In genomic region chr10:133139561-133140065, GRCh38 we compare ENCODE assay signal across 18 cellular contexts. TPM values are rescaled to one million over a fixed set of nuclear protein-coding genes. Genes with fewer than 3 reads are reported as not detected.
A peak's percentile ranks its signal among the peaks of the same experiment; 100 is the strongest.
DNase-seq lines count a peak whose midpoint lies in the region; ATAC-seq and TF ChIP-seq lines count a peak whose summit lies in the region.
"Had no signal": no experiment of that assay in that cellular context is flagged by ENCODE, and none has a peak within 500 bp of the region (broad histone marks: within the 10 kb centered on the region; RNA-seq: fewer than 3 reads in every experiment).

No MANE protein-coding gene starts in this region.

- H3K36me3 ChIP-seq in HCT116 (ENCODE audit: control insufficient read depth in 1 of 2, insufficient read depth in 2 of 2, low read length in 2 of 2) (no peaks in the 10 kb centered on the region), osteoblast (ENCODE audit: insufficient read depth, low read length) (no peaks in the 10 kb centered on the region)

- no peak overlapping the region for H3K9ac ChIP-seq in HCT116 (ENCODE audit: low read length)

- peaks cover 3 to 12% of the 10 kb centered on the region in 2 experiments; a peak in 3 of 4 replicates for H3K4me1 ChIP-seq in HCT116 (ENCODE audit: control insufficient read depth in 1 of 2, insufficient read depth in 2 of 2, low read length in 2 of 2)
- H3K4me1 ChIP-seq in osteoblast (ENCODE audit: insufficient read depth, low read length): no peaks in the 10 kb centered on the region

- H3K4me3 Mint-ChIP-seq in activated T-cell treated with anti-CD3 and anti-CD28 coated beads, Interleukin-2, amount 50 U/mL, for 24 hours: no peak overlapping the region
- H3K4me3 Mint-ChIP-seq in activated T-cell treated with anti-CD3 and anti-CD28 coated beads, Interleukin-2, amount 50 U/mL, for 72 hours: no peak overlapping the region
- H3K4me3 Mint-ChIP-seq: immature natural killer cell, neural crest cell had no signal

- no peaks in the 10 kb centered on the region for H3K9me3 ChIP-seq in HCT116 (ENCODE audit: control insufficient read depth in 1 of 2, insufficient read depth in 1 of 2, low read depth in 1 of 2, low read length in 2 of 2)
- no peaks in the 10 kb centered on the region for H3K9me3 ChIP-seq in osteoblast (ENCODE audit: low read depth, low read length)

- no peaks in the 10 kb centered on the region for H3K9me2 ChIP-seq in HCT116 (ENCODE audit: insufficient read depth)

- no peak overlapping the region for H3K27ac ChIP-seq in HCT116 (ENCODE audit: low read depth, low read length)
- H3K27ac ChIP-seq in osteoblast (ENCODE audit: low read depth, low read length): no peak overlapping the region

- H2AFZ ChIP-seq in HCT116 (ENCODE audit: low read depth, low read length, poor library complexity, severe bottlenecking) (no peak overlapping the region), osteoblast (ENCODE audit: low read length) (no peak overlapping the region)

- intact Hi-C loops in HCT116 (cut with micrococcal nuclease): no loop called here

- H3K79me2 ChIP-seq in HCT116 (ENCODE audit: insufficient read depth, low read length) (no peaks in the 10 kb centered on the region), osteoblast (ENCODE audit: insufficient read depth, low read length) (no peaks in the 10 kb centered on the region)

- no peak overlapping the region for H3K4me3 ChIP-seq in HCT116 (replicated peaks in 1 of 2; ENCODE audit: low read depth in 1 of 2, low read length in 2 of 2)
- no peak overlapping the region for H3K4me3 ChIP-seq in osteoblast (ENCODE audit: insufficient read depth, low read length)

- TF ChIP-seq POLR2A in HCT116 (IDR thresholded peaks at IDR 0.05; ENCODE audit: borderline replicate concordance, extremely low read depth, insufficient read depth, insufficient read length): no peak

- H4K20me1 ChIP-seq in HCT116 (ENCODE audit: insufficient read depth) (no peaks in the 10 kb centered on the region), osteoblast (ENCODE audit: insufficient read depth, low read length) (no peaks in the 10 kb centered on the region)

- TF ChIP-seq RAD21 in HCT116 (IDR thresholded peaks at IDR 0.05; ENCODE audit: low read depth): no peak

- RAD21 ChIA-PET in HCT116 (lab: Charles Lee; ENCODE audit: low non-redundant PET in 1 of 2, low total read pairs in 2 of 2, uncharacterized antibody in 2 of 2, unreplicated experiment in 2 of 2): interaction anchor here in 1 of 2 experiments (0.6 kb wide), 1 partner anchor 165 kb away, joined by 3 read pairs; no protein-coding TSS in a partner anchor

- no peaks in the 10 kb centered on the region for H3K9me3 Mint-ChIP-seq in activated T-cell treated with anti-CD3 and anti-CD28 coated beads, Interleukin-2, amount 50 U/mL, for 24 hours
- no peaks in the 10 kb centered on the region for H3K9me3 Mint-ChIP-seq in activated T-cell treated with anti-CD3 and anti-CD28 coated beads, Interleukin-2, amount 50 U/mL, for 72 hours
- H3K9me3 Mint-ChIP-seq: immature natural killer cell, neural crest cell had no signal

- BruUV-seq in HCT116 (replicated peaks; lab: Mats Ljungman, UMichigan): no TSS peak

- H3K4me1 Mint-ChIP-seq in activated T-cell treated with anti-CD3 and anti-CD28 coated beads, Interleukin-2, amount 50 U/mL, for 24 hours (ENCODE audit: low read depth): peaks cover 7% of the 10 kb centered on the region
- peaks cover 9% of the 10 kb centered on the region for H3K4me1 Mint-ChIP-seq in activated T-cell treated with anti-CD3 and anti-CD28 coated beads, Interleukin-2, amount 50 U/mL, for 72 hours (ENCODE audit: low read depth)

- peaks cover 11% of the 10 kb centered on the region for H3K27me3 Mint-ChIP-seq in activated T-cell treated with anti-CD3 and anti-CD28 coated beads, Interleukin-2, amount 50 U/mL, for 24 hours
- peaks cover 5% of the 10 kb centered on the region for H3K27me3 Mint-ChIP-seq in activated T-cell treated with anti-CD3 and anti-CD28 coated beads, Interleukin-2, amount 50 U/mL, for 72 hours (ENCODE audit: low read depth)

- DNase-seq in activated T-cell treated with anti-CD3 and anti-CD28 coated beads, Interleukin-2, amount 50 U/mL, for 24 hours: peak; percentile 19
- DNase-seq in activated T-cell treated with anti-CD3 and anti-CD28 coated beads, Interleukin-2, amount 50 U/mL, for 72 hours: no peak
- DNase-seq in HCT116 (ENCODE audit: low read depth, low spot score) (no peak), osteoblast (ENCODE audit: insufficient read length, low spot score, missing footprints) (peak; percentile 30), NCI-H1105 (lab: John Stamatoyannopoulos, UW) (no peak)
- DNase-seq in activated CD8-positive, alpha-beta memory T cell treated with anti-CD3 and anti-CD28 coated beads, Interleukin-2, amount 50 U/mL, for 4 hours: peak; percentile 14
- no peak for DNase-seq in activated T-cell treated with anti-CD3 and anti-CD28 coated beads, Interleukin-2, amount 50 U/mL, for 48 hours
- DNase-seq: activated naive CD4-positive, alpha-beta T cell treated with Interleukin-2 at 50 U/mL for 16 hours; dermis blood vessel endothelial cell; erythroblast; NCI-H187; NCI-H510A treated with DMSO at 0.1 percent for 48 hours; stimulated activated CD4-positive, alpha-beta T cell treated with anti-CD3 and anti-CD28 coated beads, Interleukin-4, amount 100 ng/mL, for 24 hours; stimulated activated CD8-positive, alpha-beta memory T cell treated with anti-CD3 and anti-CD28 coated beads, Interleukin-4, amount 100 ng/mL, for 48 hours had no signal

- H3K27ac Mint-ChIP-seq in activated T-cell treated with anti-CD3 and anti-CD28 coated beads, Interleukin-2, amount 50 U/mL, for 24 hours: no peak overlapping the region
- no peak overlapping the region for H3K27ac Mint-ChIP-seq in activated T-cell treated with anti-CD3 and anti-CD28 coated beads, Interleukin-2, amount 50 U/mL, for 72 hours
- H3K27ac Mint-ChIP-seq: immature natural killer cell had no signal

- no peaks in the 10 kb centered on the region for H3K27me3 ChIP-seq in HCT116 (ENCODE audit: insufficient read depth, low read length)
- H3K27me3 ChIP-seq in osteoblast (ENCODE audit: insufficient read depth, low read length): peaks cover 6% of the 10 kb centered on the region

- ATAC-seq in activated T-cell treated with anti-CD3 and anti-CD28 coated beads, Interleukin-2, amount 50 U/mL, for 72 hours (replicated peaks in 1 of 2): no peak
- ATAC-seq in HCT116 (peak; percentile 69), GM19035 (IDR thresholded peaks at IDR 0.05; ENCODE audit: unreplicated experiment) (no peak)

- CTCF ChIA-PET in HCT116 (lab: Charles Lee): no interaction called here

- TF ChIP-seq CTCF in HCT116 (IDR thresholded peaks at IDR 0.05 in 2 of 3, conservative IDR thresholded peaks at IDR 0.05 in 1 of 3; ENCODE audit: borderline replicate concordance in 1 of 3, insufficient read depth in 1 of 3, low read depth in 2 of 3, low read length in 2 of 3): no peak
- TF ChIP-seq CTCF in osteoblast (IDR thresholded peaks at IDR 0.05; ENCODE audit: extremely low read depth, low read depth, low read length): no peak

- H3K4me2 ChIP-seq in HCT116 (ENCODE audit: low read length) (peak overlapping the region; percentile 61), osteoblast (ENCODE audit: insufficient read depth, low read length) (no peak overlapping the region)

- no peaks in the 10 kb centered on the region for H3K36me3 Mint-ChIP-seq in activated T-cell treated with anti-CD3 and anti-CD28 coated beads, Interleukin-2, amount 50 U/mL, for 24 hours (ENCODE audit: low read depth)
- no peaks in the 10 kb centered on the region for H3K36me3 Mint-ChIP-seq in activated T-cell treated with anti-CD3 and anti-CD28 coated beads, Interleukin-2, amount 50 U/mL, for 72 hours (ENCODE audit: insufficient read depth in 2 of 2)
- H3K36me3 Mint-ChIP-seq: immature natural killer cell had no signal

- POLR2A ChIA-PET in HCT116 (lab: Charles Lee): no interaction called here

TF ChIP-seq in HCT116, 20 proteins besides CTCF, POLR2A, EP300 and RAD21:
- TF ChIP-seq YY1 (IDR thresholded peaks at IDR 0.05; ENCODE audit: extremely low read depth, insufficient replicate concordance, low read depth, low read length) (no peak), ELF1 (IDR thresholded peaks at IDR 0.05; ENCODE audit: borderline replicate concordance, low read depth) (no peak)
TF ChIP-seq in HCT116: peak in this region for 0.

RNA-seq across cellular contexts. Expression of gene KNDC1, which starts 20.4 kb away (rescaled TPM):
- total RNA-seq in activated T-cell treated with anti-CD3 and anti-CD28 coated beads, Interleukin-2, amount 50 U/mL, for 72 hours: 1 to 10 TPM in 1 of 2 donors, under 1 TPM in 1; 0.28 to 1.2 TPM
- 3.6 TPM for total RNA-seq in HCT116 (2021; ENCODE audit: unreplicated experiment)
- 1.9 and 6.2 TPM in 2 replicates for polyA plus RNA-seq in HCT116 (2012)
- total RNA-seq in osteoblast: under 0.01 TPM in 1 of 2 replicates, not detected in the other
- total RNA-seq: dermis blood vessel endothelial cell had no signal
- polyA plus RNA-seq: immature natural killer cell had no signal

RNA-seq across cellular contexts. Expression of gene ADGRA1, which starts 51.9 kb away (rescaled TPM):
- not detected for total RNA-seq in activated T-cell treated with anti-CD3 and anti-CD28 coated beads, Interleukin-2, amount 50 U/mL, for 72 hours
- total RNA-seq in HCT116 (2021; ENCODE audit: unreplicated experiment): not detected
- polyA plus RNA-seq in HCT116 (2012): not detected in 2 replicates
- not detected in 2 replicates for total RNA-seq in osteoblast
- total RNA-seq: dermis blood vessel endothelial cell, mesenteric fat pad had no signal
- polyA plus RNA-seq: immature natural killer cell had no signal

Comparison
In these comparisons a context has a peak if more than half of its experiments do, and no peak if none do; other contexts are left out.
1. DNase-seq: peak in activated T-cell treated with anti-CD3 and anti-CD28 coated beads, Interleukin-2, amount 50 U/mL, for 24 hours (single experiment), activated CD8-positive, alpha-beta memory T cell treated with anti-CD3 and anti-CD28 coated beads, Interleukin-2, amount 50 U/mL, for 4 hours (single experiment) and osteoblast (single experiment); none in activated T-cell treated with anti-CD3 and anti-CD28 coated beads, Interleukin-2, amount 50 U/mL, for 72 hours (0 of 2), HCT116 (single experiment), NCI-H1105 (single experiment) and activated T-cell treated with anti-CD3 and anti-CD28 coated beads, Interleukin-2, amount 50 U/mL, for 48 hours (0 of 2).